Comparison of ENCODE assay signal across 9 cellular contexts in genomic region chr10:98170249-98171117, GRCh38. TPM values are rescaled to one million over a fixed set of nuclear protein-coding genes. Genes with fewer than 3 reads are reported as not detected.
DNase-seq lines count a peak whose midpoint lies in the region; ATAC-seq, FAIRE-seq and TF ChIP-seq lines count a peak whose summit lies in the region.
"Had no signal": no experiment of that assay in that cellular context is flagged by ENCODE, and none has a peak within 500 bp of the region (broad histone marks: within the 10 kb centered on the region; RNA-seq: fewer than 3 reads in every experiment).

No MANE protein-coding gene starts in this region.

- TF ChIP-seq EP300 in HepG2 (IDR thresholded peaks at IDR 0.05; ENCODE audit: low read depth in 2 of 2, low read length in 2 of 2) (no peak), HepG2 (CRISPR knock-in tag; IDR thresholded peaks at IDR 0.05; ENCODE audit: borderline replicate concordance) (no peak), transverse colon (IDR thresholded peaks at IDR 0.05; ENCODE audit: low read depth) (no peak)

- CTCF ChIA-PET in Panc1 (lab: Charles Lee), result interaction anchor here (0.5 to 2.1 kb wide), 5 partner anchors 139 to 475 kb away, joined by 3 to 17 read pairs (median 3); no protein-coding TSS in a partner anchor
- CTCF ChIA-PET in HepG2 (lab: Yijun Ruan, JAX; ENCODE audit: low intra/inter-chr PET ratio, low total read pairs), result interaction anchor here (1.7 to 2.6 kb wide), 2 partner anchors 137 to 139 kb away, joined by 4 to 30 read pairs; no protein-coding TSS in a partner anchor

- H3K79me2 ChIP-seq in HepG2 (ENCODE audit: insufficient read depth, low read length), result no peaks in the 10 kb centered on the region

- H3K4me3 ChIP-seq in Panc1 (ENCODE audit: low read depth in 2 of 2, low read length in 2 of 2) (no peak overlapping the region), HepG2 (replicated peaks in 1 of 3; ENCODE audit: insufficient read depth in 1 of 3, low read depth in 2 of 3, low read length in 3 of 3) (no peak overlapping the region), transverse colon (no peak overlapping the region)

- no peaks in the 10 kb centered on the region for H3K4me1 ChIP-seq in Panc1 (ENCODE audit: control insufficient read depth, insufficient read depth, low read length)
- no peaks in the 10 kb centered on the region for H3K4me1 ChIP-seq in HepG2 (ENCODE audit: insufficient read depth, low read length)
- H3K4me1 ChIP-seq in transverse colon, result peaks cover 0 to 21% (median 0%) of the 10 kb centered on the region in 4 donors

- no peaks in the 10 kb centered on the region for H3K9me3 Mint-ChIP-seq in chondrocyte (ENCODE audit: low read depth)

- TF ChIP-seq RAD21 in HepG2 (CRISPR knock-in tag; IDR thresholded peaks at IDR 0.05), result peak; percentile 37; the same call in 1 of the 2 replicates

- no peak overlapping the region for H3K27ac Mint-ChIP-seq in chondrocyte (ENCODE audit: unreplicated experiment)

- POLR2A ChIA-PET in Panc1 (lab: Charles Lee) (no interaction called here), HepG2 (lab: Yijun Ruan, JAX) (interaction anchor here (1.0 kb wide), 1 partner anchor 140 kb away, joined by 3 read pairs; no protein-coding TSS in a partner anchor)

- H3K27me3 ChIP-seq in Panc1 (ENCODE audit: control insufficient read depth, insufficient read depth, low read length) (no peaks in the 10 kb centered on the region), HepG2 (ENCODE audit: control insufficient read depth in 1 of 2, insufficient read depth in 2 of 2, low read length in 2 of 2) (no peaks in the 10 kb centered on the region), transverse colon (no peaks in the 10 kb centered on the region)

- intact Hi-C loops in Panc1 (cut with micrococcal nuclease; ENCODE audit: unreplicated experiment), result loop anchor here (1.0 kb wide), 1 partner anchor 139 kb away; no protein-coding TSS in a partner anchor
- intact Hi-C loops in HepG2 (cut with micrococcal nuclease; ENCODE audit: unreplicated experiment), result loop anchor here (1.0 kb wide), 1 partner anchor 139 kb away; no protein-coding TSS in a partner anchor
- intact Hi-C loops in transverse colon (cut with DNase I; ENCODE audit: low total_unique reads), result loop anchor here (2.0 kb wide), 1 partner anchor 138 kb away; no protein-coding TSS in a partner anchor

- H3K36me3 ChIP-seq in Panc1 (ENCODE audit: control insufficient read depth, insufficient read depth, low read length) (peaks cover 9% of the 10 kb centered on the region; the same call in 1 of the 2 replicates), HepG2 (replicated peaks in 1 of 2; ENCODE audit: control insufficient read depth in 1 of 2, insufficient read depth in 2 of 2, low read length in 2 of 2) (peaks cover 4 to 10% of the 10 kb centered on the region in 2 experiments; a peak in 4 of 5 replicates), transverse colon (peaks cover 0 to 6% (median 0%) of the 10 kb centered on the region in 4 donors)

- peak; percentile 39 for ATAC-seq in HG02981 (IDR thresholded peaks at IDR 0.05; ENCODE audit: unreplicated experiment)
- ATAC-seq in Panc1, result peak; percentile 96
- peak; percentile 97 for ATAC-seq in HepG2

- WGBS in HepG2 (ENCODE audit: low lambda C conversion rate), result 58% methylated on average over 3 of the region's 3 CpGs
- 33 to 53% methylated on average over 3 of the region's 3 CpGs for WGBS in transverse colon (ENCODE audit: low coverage in 1 of 2), 2 donors

- H3K9ac ChIP-seq in HepG2 (ENCODE audit: insufficient read depth, low read depth, low read length), result no peak overlapping the region

- H3K9me3 ChIP-seq in Panc1 (ENCODE audit: control insufficient read depth, insufficient read depth, low read depth, low read length) (peaks cover 3% of the 10 kb centered on the region), HepG2 (ENCODE audit: low read length) (no peaks in the 10 kb centered on the region), transverse colon (no peaks in the 10 kb centered on the region)

- no peak overlapping the region for H3K4me2 ChIP-seq in HepG2 (ENCODE audit: low read depth, low read length)

- no peak for TF ChIP-seq POLR2A in HepG2 (IDR thresholded peaks at IDR 0.05; ENCODE audit: insufficient read depth in 1 of 2, low read depth in 2 of 2, low read length in 2 of 2)
- no peak for TF ChIP-seq POLR2A in transverse colon (IDR thresholded peaks at IDR 0.05)

- H4K20me1 ChIP-seq in HepG2 (ENCODE audit: insufficient read depth, low read length), result no peaks in the 10 kb centered on the region

- H3K4me1 Mint-ChIP-seq in chondrocyte (ENCODE audit: low read depth), result peaks cover 5% of the 10 kb centered on the region

- TF ChIP-seq CTCF in Panc1 (IDR thresholded peaks at IDR 0.05), result peak; percentile 91
- peak; percentile 89 for TF ChIP-seq CTCF in chondrocyte (IDR thresholded peaks at IDR 0.05)
- TF ChIP-seq CTCF in HepG2 (CRISPR knock-in tag; IDR thresholded peaks at IDR 0.05), result peak; percentile 83
- TF ChIP-seq CTCF in transverse colon (IDR thresholded peaks at IDR 0.05), result peak; percentile 74 to 81 (median 78)

- H3K36me3 Mint-ChIP-seq in chondrocyte (ENCODE audit: low read depth), result peaks cover 4% of the 10 kb centered on the region

- in situ Hi-C loops in Panc1 (cut with HindIII; ENCODE audit: low pct_unique_long_range_greater_than_20kb, low sequenced_read_pairs), result no loop called here
- in situ Hi-C loops in HepG2 (cut with HindIII; ENCODE audit: extremely low pct_ligation_motif_present, low pct_unique_long_range_greater_than_20kb), result loop anchor here (5.0 kb wide), 1 partner anchor 137 kb away; no protein-coding TSS in a partner anchor
- in situ Hi-C loops in transverse colon (cut with MboI; ENCODE audit: low pct_ligation_motif_present in 1 of 4, low pct_unique_long_range_greater_than_20kb in 1 of 4, low sequenced_read_pairs in 3 of 4), result no loop called here

- H2AFZ ChIP-seq in HepG2 (ENCODE audit: low read length), result no peak overlapping the region

- peak in 2 of 3 donors; percentile 6 to 15 for DNase-seq in stimulated activated CD4-positive, alpha-beta T cell treated with anti-CD3 and anti-CD28 coated beads, Interleukin-12 subunit alpha, Interleukin-12 subunit beta, amount 100 ng/mL, for 48 hours (ENCODE audit: low read depth in 2 of 3, low spot score in 1 of 3)
- DNase-seq in stimulated activated CD4-positive, alpha-beta T cell treated with anti-CD3 and anti-CD28 coated beads, Interleukin-4, amount 100 ng/mL, for 1 hour, result no peak
- peak; percentile 53 for DNase-seq in Panc1 (ENCODE audit: low read depth, low spot score)
- no peak for DNase-seq in chondrocyte (ENCODE audit: low spot score)
- DNase-seq in HepG2 (ENCODE audit: low spot score), result peak; percentile 54
- DNase-seq in transverse colon, result peak; percentile 38
- DNase-seq in 8988T, result no peak

- no peaks in the 10 kb centered on the region for H3K27me3 Mint-ChIP-seq in chondrocyte (ENCODE audit: low read depth)

- no peak overlapping the region for H3K4me3 Mint-ChIP-seq in chondrocyte (ENCODE audit: unreplicated experiment)

- H3K27ac ChIP-seq in Panc1 (ENCODE audit: low read length), result no peak overlapping the region
- no peak overlapping the region for H3K27ac ChIP-seq in HepG2 (ENCODE audit: extremely low read length, insufficient read depth, low read length)
- H3K27ac ChIP-seq in transverse colon, result no peak overlapping the region

- peak; percentile 89 for FAIRE-seq in HepG2 (lab: Jason Lieb, UNC)
- FAIRE-seq: frontal cortex had no signal

- BruUV-seq in Panc1 (replicated peaks; lab: Mats Ljungman, UMichigan), result no TSS peak
- BruUV-seq in HepG2 (replicated peaks; lab: Mats Ljungman, UMichigan), result no TSS peak

TF ChIP-seq in HepG2, 621 proteins besides CTCF, POLR2A, EP300 and RAD21 (continues in another document):
- TF ChIP-seq ZNF7 (CRISPR knock-in tag; IDR thresholded peaks at IDR 0.05) (no peak), GLI4 (CRISPR knock-in tag; IDR thresholded peaks at IDR 0.05; ENCODE audit: borderline replicate concordance) (no peak), CREM (IDR thresholded peaks at IDR 0.05) (no peak), CREM (CRISPR knock-in tag; IDR thresholded peaks at IDR 0.05) (no peak), SMC3 (IDR thresholded peaks at IDR 0.05; ENCODE audit: low read length) (peak; percentile 80), NCOA5 (CRISPR knock-in tag; IDR thresholded peaks at IDR 0.05) (no peak), TEAD3 (CRISPR knock-in tag; optimal IDR thresholded peaks at IDR 0.05; ENCODE audit: borderline replicate concordance) (peak; percentile 65)

RNA-seq across cellular contexts. Expression of gene R3HCC1L, which starts 36.0 kb away (rescaled TPM):
- total RNA-seq in Panc1 (2021; ENCODE audit: unreplicated experiment) (15.9 TPM), chondrocyte (9.1 to 9.9 TPM (median 9.8 TPM) in 3 replicates), HepG2 (2016; rRNA removed; fragmentation: Illumina TruSeq; extraction: Trizol) (12.2 and 14.7 TPM in 2 replicates), transverse colon (10 to 100 TPM; 17.7 to 27.3 (median 25.3) TPM)
- 12.2 TPM for polyA plus RNA-seq in Panc1 (2012; ENCODE audit: insufficient read length)
- 6.4 and 8.3 TPM in 2 replicates for total RNA-seq in HepG2 (2016; cell fraction: cytosol; rRNA removed; fragmentation: Illumina TruSeq; extraction: Trizol; ENCODE audit: low read depth)
- total RNA-seq in HepG2 (2016; cell fraction: insoluble cytoplasmic fraction; rRNA removed; fragmentation: Illumina TruSeq; extraction: Trizol), result 12.3 and 16.1 TPM in 2 replicates
- total RNA-seq in HepG2 (2016; cell fraction: membrane; rRNA removed; fragmentation: Illumina TruSeq; extraction: Trizol), result 7.8 and 9.8 TPM in 2 replicates
- 15.8 and 17.6 TPM in 2 replicates for total RNA-seq in HepG2 (2016; cell fraction: nucleus; rRNA removed; fragmentation: Illumina TruSeq; extraction: Trizol)
- polyA plus RNA-seq in HepG2 (2011; rRNA removed), result 6.0 and 6.5 TPM in 2 replicates
- polyA plus RNA-seq in HepG2 (2011; cell fraction: cytosol; rRNA removed), result 3.5 and 5.4 TPM in 2 replicates
- polyA plus RNA-seq in HepG2 (2011; cell fraction: nucleus; rRNA removed), result 5.4 and 5.5 TPM in 2 replicates
- polyA plus RNA-seq in HepG2 (2012), result 6.1 and 6.8 TPM in 2 replicates
- 1.1 and 1.2 TPM in 2 replicates for polyA plus RNA-seq in HepG2 (2016; cell fraction: cytosol; fragmentation: Illumina TruSeq; extraction: Trizol; ENCODE audit: low read depth)
- 11.7 and 14.4 TPM in 2 replicates for polyA plus RNA-seq in HepG2 (2016; cell fraction: insoluble cytoplasmic fraction; fragmentation: Illumina TruSeq; extraction: Trizol; ENCODE audit: low read depth)
- 2.4 TPM in 2 replicates for polyA plus RNA-seq in HepG2 (2016; cell fraction: membrane; fragmentation: Illumina TruSeq; extraction: Trizol; ENCODE audit: low read depth)
- 11.5 and 12.8 TPM in 2 replicates for polyA plus RNA-seq in HepG2 (2016; cell fraction: nucleus; fragmentation: Illumina TruSeq; extraction: Trizol; ENCODE audit: insufficient read depth, low read depth)
- 4.4 and 10.2 TPM in 2 replicates for polyA minus RNA-seq in HepG2 (2011; rRNA and poly(A)+ RNA removed; ENCODE audit: low replicate concordance)
- 5.9 and 6.1 TPM in 2 replicates for polyA minus RNA-seq in HepG2 (2011; cell fraction: cytosol; rRNA and poly(A)+ RNA removed)
- polyA minus RNA-seq in HepG2 (2011; cell fraction: nucleus; rRNA and poly(A)+ RNA removed), result 40.9 and 41.9 TPM in 2 replicates

Comparison
In these comparisons a context has a peak if more than half of its experiments do, and no peak if none do; other contexts are left out.
1. DNase-seq: peak in stimulated activated CD4-positive, alpha-beta T cell treated with anti-CD3 and anti-CD28 coated beads, Interleukin-12 subunit alpha, Interleukin-12 subunit beta, amount 100 ng/mL, for 48 hours (2 of 3), Panc1 (single experiment), HepG2 (single experiment) and transverse colon (single experiment); none in stimulated activated CD4-positive, alpha-beta T cell treated with anti-CD3 and anti-CD28 coated beads, Interleukin-4, amount 100 ng/mL, for 1 hour (single experiment), chondrocyte (single experiment) and 8988T (single experiment).
2. ATAC-seq: peak in every context shown above with its lines; median percentile 97 in HepG2; 96 in Panc1; 39 in HG02981.
3. Peak in every context shown above with its lines, with median percentiles within 50 percentile points of each other: CTCF ChIP-seq.